Comparison of ENCODE assay signal across 16 cellular contexts in genomic region chr15:63797103-63797502, GRCh38. TPM values are rescaled to one million over a fixed set of nuclear protein-coding genes. Genes with fewer than 3 reads are reported as not detected.
DNase-seq lines count a peak whose midpoint lies in the region; ATAC-seq and TF ChIP-seq lines count a peak whose summit lies in the region.
"Had no signal": no experiment of that assay in that cellular context is flagged by ENCODE, and none has a peak within 500 bp of the region (broad histone marks: within the 10 kb centered on the region; RNA-seq: fewer than 3 reads in every experiment).

No MANE protein-coding gene starts in this region.

- no peak overlapping the region for H3K4me2 ChIP-seq in hepatocyte
- H3K4me2 ChIP-seq: GM23338 had no signal

- peaks cover 18% of the 10 kb centered on the region for H4K20me1 ChIP-seq in hepatocyte (ENCODE audit: insufficient read depth, poor library complexity, severe bottlenecking)

- intact Hi-C loops in natural killer cell (cut with micrococcal nuclease), result no loop called here

- H3K4me1 ChIP-seq in hepatocyte (ENCODE audit: insufficient read depth), result no peaks in the 10 kb centered on the region

- no peaks in the 10 kb centered on the region for H3K36me3 Mint-ChIP-seq in natural killer cell
- H3K36me3 Mint-ChIP-seq in natural killer cell treated with Interleukin-12 subunit alpha and Interleukin-12 subunit beta and Interleukin-15 and Interleukin-18, amount 100 ng/mL, for 72 hours, result no peaks in the 10 kb centered on the region
- H3K36me3 Mint-ChIP-seq in stimulated activated effector memory CD8-positive, alpha-beta T cell treated with anti-CD3 and anti-CD28 coated beads, Interleukin-12 subunit alpha, Interleukin-12 subunit beta, amount 100 ng/mL, for 72 hours, result no peaks in the 10 kb centered on the region

- peaks cover 0 to 3% of the 10 kb centered on the region in 2 donors for H3K9me3 Mint-ChIP-seq in natural killer cell
- H3K9me3 Mint-ChIP-seq in natural killer cell treated with Interleukin-12 subunit alpha and Interleukin-12 subunit beta and Interleukin-15 and Interleukin-18, amount 100 ng/mL, for 72 hours, result no peaks in the 10 kb centered on the region
- H3K9me3 Mint-ChIP-seq in stimulated activated effector memory CD8-positive, alpha-beta T cell treated with anti-CD3 and anti-CD28 coated beads, Interleukin-12 subunit alpha, Interleukin-12 subunit beta, amount 100 ng/mL, for 72 hours, result peaks cover 7% of the 10 kb centered on the region

- TF ChIP-seq CTCF in natural killer cell (IDR thresholded peaks at IDR 0.05), result no peak
- TF ChIP-seq CTCF in hepatocyte (IDR thresholded peaks at IDR 0.05; ENCODE audit: poor library complexity), result no peak

- H3K4me3 Mint-ChIP-seq in natural killer cell, result no peak overlapping the region
- H3K4me3 Mint-ChIP-seq in natural killer cell treated with Interleukin-12 subunit alpha and Interleukin-12 subunit beta and Interleukin-15 and Interleukin-18, amount 100 ng/mL, for 72 hours, result no peak overlapping the region
- H3K4me3 Mint-ChIP-seq in stimulated activated effector memory CD8-positive, alpha-beta T cell treated with anti-CD3 and anti-CD28 coated beads, Interleukin-12 subunit alpha, Interleukin-12 subunit beta, amount 100 ng/mL, for 72 hours, result no peak overlapping the region
- H3K4me3 Mint-ChIP-seq: GM23338 had no signal

- no peak overlapping the region for H3K4me3 ChIP-seq in hepatocyte
- H3K4me3 ChIP-seq: BLaER1 treated with 17β-estradiol and CSF1 and Interleukin-3, amounts not matched to agents 10 nM and 100 nM; GM23338 had no signal

- no peaks in the 10 kb centered on the region for H3K9me3 ChIP-seq in hepatocyte (ENCODE audit: low read depth)

- H2AFZ ChIP-seq in hepatocyte, result no peak overlapping the region
- H2AFZ ChIP-seq: GM23338 had no signal

- H3K27me3 Mint-ChIP-seq in natural killer cell (ENCODE audit: low read depth in 2 of 2), result no peaks in the 10 kb centered on the region
- H3K27me3 Mint-ChIP-seq in natural killer cell treated with Interleukin-12 subunit alpha and Interleukin-12 subunit beta and Interleukin-15 and Interleukin-18, amount 100 ng/mL, for 72 hours, result no peaks in the 10 kb centered on the region
- H3K27me3 Mint-ChIP-seq: CD4-positive, CD25-positive, alpha-beta regulatory T cell had no signal

- no peaks in the 10 kb centered on the region for H3K9me2 ChIP-seq in hepatocyte (replicated peaks; ENCODE audit: insufficient read depth)

- peaks cover 86% of the 10 kb centered on the region for H3K79me2 ChIP-seq in hepatocyte

- H3K4me1 Mint-ChIP-seq in natural killer cell, result peaks cover 66 to 76% of the 10 kb centered on the region in 2 donors
- H3K4me1 Mint-ChIP-seq in natural killer cell treated with Interleukin-12 subunit alpha and Interleukin-12 subunit beta and Interleukin-15 and Interleukin-18, amount 100 ng/mL, for 72 hours (ENCODE audit: low read depth in 2 of 2), result peaks cover 49 to 50% of the 10 kb centered on the region in 2 donors
- peaks cover 49% of the 10 kb centered on the region for H3K4me1 Mint-ChIP-seq in stimulated activated effector memory CD8-positive, alpha-beta T cell treated with anti-CD3 and anti-CD28 coated beads, Interleukin-12 subunit alpha, Interleukin-12 subunit beta, amount 100 ng/mL, for 72 hours

- no peaks in the 10 kb centered on the region for H3K27me3 ChIP-seq in hepatocyte
- H3K27me3 ChIP-seq: BLaER1 treated with 17β-estradiol and CSF1 and Interleukin-3, amounts not matched to agents 10 nM and 100 nM had no signal

- H3K27ac ChIP-seq in hepatocyte, result peak overlapping the region; percentile 28
- H3K27ac ChIP-seq: BLaER1 treated with 17β-estradiol and CSF1 and Interleukin-3, amounts not matched to agents 10 nM and 100 nM had no signal

- DNase-seq in natural killer cell (no peak), hepatocyte (ENCODE audit: low spot score) (no peak)
- no peak for DNase-seq in natural killer cell treated with Interleukin-12 subunit alpha and Interleukin-12 subunit beta and Interleukin-15 and Interleukin-18, amount 100 ng/mL, for 72 hours (ENCODE audit: low spot score)
- no peak for DNase-seq in stimulated activated effector memory CD8-positive, alpha-beta T cell treated with anti-CD3 and anti-CD28 coated beads, Interleukin-12 subunit alpha, Interleukin-12 subunit beta, amount 100 ng/mL, for 72 hours (ENCODE audit: low spot score in 2 of 2)
- DNase-seq in stimulated activated CD4-positive, alpha-beta T cell treated with anti-CD3 and anti-CD28 coated beads, Interleukin-2, amount 100 ng/mL, for 24 hours, result no peak
- DNase-seq in activated CD4-positive, CD25-positive, alpha-beta regulatory T cell (lab: John Stamatoyannopoulos, UW), result no peak
- DNase-seq: 8988T; AML-193; Calu3; CD4-positive, CD25-positive, alpha-beta regulatory T cell; DMS79; H7; IMR-90 had no signal

- ATAC-seq in natural killer cell, result no peak
- ATAC-seq in natural killer cell treated with Interleukin-12 subunit alpha and Interleukin-12 subunit beta and Interleukin-15 and Interleukin-18, amount 100 ng/mL, for 72 hours, result no peak
- no peak for ATAC-seq in stimulated activated effector memory CD8-positive, alpha-beta T cell treated with anti-CD3 and anti-CD28 coated beads, Interleukin-12 subunit alpha, Interleukin-12 subunit beta, amount 100 ng/mL, for 72 hours
- no peak for ATAC-seq in GM21825 (IDR thresholded peaks at IDR 0.05; ENCODE audit: unreplicated experiment)
- ATAC-seq: GM23338 had no signal

- no peaks in the 10 kb centered on the region for H3K36me3 ChIP-seq in hepatocyte (replicated peaks; ENCODE audit: insufficient read depth, low read depth)

- peak overlapping the region; percentile 11 to 40 for H3K27ac Mint-ChIP-seq in natural killer cell
- H3K27ac Mint-ChIP-seq in natural killer cell treated with Interleukin-12 subunit alpha and Interleukin-12 subunit beta and Interleukin-15 and Interleukin-18, amount 100 ng/mL, for 72 hours, result peak overlapping the region in 1 of 2 donors; percentile 12
- peak overlapping the region; percentile 2 for H3K27ac Mint-ChIP-seq in stimulated activated effector memory CD8-positive, alpha-beta T cell treated with anti-CD3 and anti-CD28 coated beads, Interleukin-12 subunit alpha, Interleukin-12 subunit beta, amount 100 ng/mL, for 72 hours
- H3K27ac Mint-ChIP-seq: CD4-positive, CD25-positive, alpha-beta regulatory T cell; GM23338 had no signal

RNA-seq across cellular contexts. Expression of gene HERC1, which starts 36.6 kb away (rescaled TPM):
- total RNA-seq in natural killer cell, result 100 to 1,000 TPM; 219 to 259 (median 258) TPM
- 100 to 1,000 TPM in 1 of 2 donors, 10 to 100 TPM in 1; 97.9 to 142 TPM for total RNA-seq in natural killer cell treated with Interleukin-12 subunit alpha and Interleukin-12 subunit beta and Interleukin-15 and Interleukin-18, amount 100 ng/mL, for 72 hours
- 70.1 and 86.1 TPM in 2 replicates for total RNA-seq in hepatocyte
- polyA plus RNA-seq in hepatocyte, result 18.0 and 24.6 TPM in 2 replicates
